Comparison of ENCODE assay signal across 8 cellular contexts in the genomic region with DNA sequence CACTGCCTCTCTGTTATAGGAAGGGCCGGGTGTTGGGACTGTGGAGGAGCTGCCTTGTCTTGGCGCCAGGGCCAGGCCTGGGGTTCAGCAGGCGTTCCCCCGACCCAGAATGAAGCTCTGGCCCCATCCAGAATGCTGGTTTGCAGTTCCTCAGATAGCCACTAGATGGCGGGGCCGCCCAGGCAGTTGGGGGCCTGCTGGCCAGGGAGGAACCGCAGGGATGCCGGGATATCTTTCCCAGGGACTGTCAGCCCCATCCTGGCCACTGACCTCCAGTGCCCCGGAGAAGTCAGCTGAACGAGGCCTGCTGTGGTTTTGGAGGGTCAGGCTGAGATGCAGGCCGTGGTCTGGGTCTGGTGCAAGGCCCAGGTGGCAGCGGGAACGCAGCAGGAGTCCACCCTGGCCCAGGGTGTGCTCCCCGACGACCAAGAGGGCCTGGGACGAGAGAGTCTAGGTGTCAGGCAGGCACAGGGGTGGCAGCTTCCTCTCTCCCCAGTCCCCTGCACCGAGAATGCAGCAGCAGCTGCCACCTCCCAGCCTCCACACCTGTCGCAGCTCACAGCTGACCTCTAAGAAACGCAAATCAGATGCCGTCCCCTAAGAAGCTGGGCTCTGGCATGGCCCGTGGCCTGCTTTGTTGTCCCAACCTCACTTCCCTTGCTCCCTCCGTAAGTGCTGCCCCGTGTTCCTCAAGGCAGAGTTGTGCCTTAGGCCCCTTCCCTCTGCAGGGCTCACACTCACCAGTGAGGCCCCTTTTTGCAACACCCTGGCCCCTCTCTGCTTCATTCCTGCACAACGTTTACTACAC. TPM values are rescaled to one million over a fixed set of nuclear protein-coding genes. Genes with fewer than 3 reads are reported as not detected.
DNase-seq lines count a peak whose midpoint lies in the region; ATAC-seq and TF ChIP-seq lines count a peak whose summit lies in the region.

No MANE protein-coding gene starts in this region.

- no peaks in the 10 kb centered on the region for H3K79me2 ChIP-seq in hepatocyte

- H3K27ac ChIP-seq in ascending aorta (no peak overlapping the region), hepatocyte (no peak overlapping the region), gastrocnemius medialis (peak overlapping the region in 2 of 4 donors; percentile 10 to 75)

- no peaks in the 10 kb centered on the region for H3K9me2 ChIP-seq in hepatocyte (replicated peaks; ENCODE audit: insufficient read depth)

- peaks cover 0 to 3% of the 10 kb centered on the region in 2 donors for H3K4me1 ChIP-seq in ascending aorta
- no peaks in the 10 kb centered on the region for H3K4me1 ChIP-seq in hepatocyte (ENCODE audit: insufficient read depth)
- H3K4me1 ChIP-seq in gastrocnemius medialis: peaks cover 3 to 4% of the 10 kb centered on the region in 2 donors

- no peaks in the 10 kb centered on the region for H3K36me3 ChIP-seq in ascending aorta
- H3K36me3 ChIP-seq in hepatocyte (replicated peaks; ENCODE audit: insufficient read depth, low read depth): no peaks in the 10 kb centered on the region
- H3K36me3 ChIP-seq in gastrocnemius medialis: no peaks in the 10 kb centered on the region

- no peak overlapping the region for H3K4me2 ChIP-seq in hepatocyte

- peak; percentile 71 for DNase-seq in ELR (ENCODE audit: low read depth)
- DNase-seq in LNCaP clone FGC (ENCODE audit: low read depth): no peak
- peak; percentile 29 to 52 (median 45) for DNase-seq in T-helper 2 cell
- peak in 1 of 2 donors; percentile 83 for DNase-seq in ascending aorta (ENCODE audit: low spot score in 2 of 2)
- DNase-seq in hepatocyte (ENCODE audit: low spot score): peak; percentile 86
- peak; percentile 50 to 77 for DNase-seq in gastrocnemius medialis

- H3K27me3 ChIP-seq in ascending aorta (no peaks in the 10 kb centered on the region), hepatocyte (no peaks in the 10 kb centered on the region), gastrocnemius medialis (no peaks in the 10 kb centered on the region)

- H3K4me3 ChIP-seq in LNCaP clone FGC (ENCODE audit: low read depth, low read length) (no peak overlapping the region), ascending aorta (no peak overlapping the region), hepatocyte (no peak overlapping the region), gastrocnemius medialis (no peak overlapping the region)

- 44% methylated on average over 24 of the region's 24 CpGs for WGBS in hepatocyte (ENCODE audit: low lambda C conversion rate, missing lambda C conversion rate)

- no peaks in the 10 kb centered on the region for H3K9me3 ChIP-seq in ascending aorta
- H3K9me3 ChIP-seq in hepatocyte (ENCODE audit: low read depth): no peaks in the 10 kb centered on the region
- H3K9me3 ChIP-seq in gastrocnemius medialis: no peaks in the 10 kb centered on the region

- ATAC-seq in gastrocnemius medialis: peak; percentile 67 to 74
- ATAC-seq in HG03520 (IDR thresholded peaks at IDR 0.05; ENCODE audit: unreplicated experiment): no peak
- ATAC-seq in HG03378 (IDR thresholded peaks at IDR 0.05; ENCODE audit: unreplicated experiment): no peak

- in situ Hi-C loops in gastrocnemius medialis (cut with MboI; ENCODE audit: low sequenced_read_pairs in 4 of 4): loop anchor here (5.0 to 25.0 kb wide), 7 partner anchors 246 to 666 kb away; no protein-coding TSS in a partner anchor

- intact Hi-C loops in ascending aorta (cut with DNase I): loop anchor here (1.0 to 10.0 kb wide), 3 partner anchors 318 to 668 kb away; no protein-coding TSS in a partner anchor
- intact Hi-C loops in gastrocnemius medialis (cut with DNase I; ENCODE audit: low total_unique reads): loop anchor here (1.0 to 2.0 kb wide), 2 partner anchors 245 to 318 kb away; no protein-coding TSS in a partner anchor

- H4K20me1 ChIP-seq in hepatocyte (ENCODE audit: insufficient read depth, poor library complexity, severe bottlenecking): no peaks in the 10 kb centered on the region

- no peak overlapping the region for H2AFZ ChIP-seq in hepatocyte

- TF ChIP-seq CTCF in LNCaP clone FGC (IDR thresholded peaks at IDR 0.05; ENCODE audit: control insufficient read depth, extremely low read depth, insufficient read depth) (peak; percentile 98), ascending aorta (IDR thresholded peaks at IDR 0.05) (peak; percentile 96 to 99 (median 99)), hepatocyte (IDR thresholded peaks at IDR 0.05; ENCODE audit: poor library complexity) (peak; percentile 99), gastrocnemius medialis (IDR thresholded peaks at IDR 0.05 in 4 of 5, conservative IDR thresholded peaks at IDR 0.05 in 1 of 5) (peak; percentile 97 to 99 (median 98))

- no peak for TF ChIP-seq POLR2A in gastrocnemius medialis (IDR thresholded peaks at IDR 0.05)

RNA-seq across cellular contexts. Expression of a gene that starts 51.2 kb away (rescaled TPM):
- total RNA-seq in ascending aorta: not detected
- total RNA-seq in hepatocyte: 6.7 and 9.8 TPM in 2 replicates
- polyA plus RNA-seq in hepatocyte: 11.4 and 16.1 TPM in 2 replicates
- total RNA-seq in gastrocnemius medialis: under 1 TPM in 2 of 4 donors, not detected in 2; 0.44 to 0.49 TPM

Comparison
In these comparisons a context has a peak if more than half of its experiments do, and no peak if none do; other contexts are left out.
1. ATAC-seq: peak in gastrocnemius medialis (2 of 2); none in HG03520 (single experiment) and HG03378 (single experiment).
2. Peak in every context shown above with its lines, with median percentiles within 50 percentile points of each other: CTCF ChIP-seq.